Comparison of ENCODE assay signal across 20 cellular contexts in the genomic region with DNA sequence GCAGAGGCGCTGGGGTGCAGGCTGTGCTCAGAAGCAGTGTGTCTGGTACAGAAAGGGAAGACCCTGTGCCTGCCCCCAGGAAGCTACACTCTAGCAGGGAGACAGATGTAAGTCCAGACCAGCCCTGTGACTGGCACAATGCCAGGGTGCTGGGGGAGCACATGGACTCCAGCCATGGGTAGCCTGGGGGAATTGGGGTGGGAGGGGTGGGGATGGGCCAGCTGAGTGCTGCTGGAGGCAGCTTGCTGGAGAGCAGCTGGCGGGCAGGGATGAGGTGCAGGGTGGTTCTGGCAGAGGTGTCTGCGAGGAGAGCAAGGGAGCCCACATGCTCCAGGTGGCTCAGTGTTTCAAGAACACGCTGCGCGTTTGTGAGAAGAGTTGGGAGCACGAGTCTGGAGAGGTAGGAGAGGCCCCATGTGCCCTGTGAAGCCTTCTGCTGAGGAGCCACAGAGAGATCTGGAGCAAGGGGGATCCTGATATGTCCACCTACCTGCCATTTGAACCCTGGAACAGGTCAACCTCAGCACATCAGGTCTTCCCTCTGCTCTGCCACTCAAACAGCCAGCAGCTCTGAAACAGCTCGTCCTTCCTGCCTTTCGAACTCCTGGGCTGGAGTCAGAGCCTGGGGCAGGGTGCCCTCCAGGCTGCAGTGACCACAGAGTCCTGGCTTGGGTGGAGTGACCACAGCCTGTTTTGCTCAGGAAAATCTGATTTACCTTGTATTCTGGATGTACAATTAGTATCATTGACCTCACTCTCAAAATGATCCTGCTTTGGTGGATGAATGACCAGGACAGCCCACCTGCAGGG. TPM values are rescaled to one million over a fixed set of nuclear protein-coding genes. Genes with fewer than 3 reads are reported as not detected.
A peak's percentile ranks its signal among the peaks of the same experiment; 100 is the strongest.
DNase-seq lines count a peak whose midpoint lies in the region; ATAC-seq and TF ChIP-seq lines count a peak whose summit lies in the region.
"Had no signal": no experiment of that assay in that cellular context is flagged by ENCODE, and none has a peak within 500 bp of the region (broad histone marks: within the 10 kb centered on the region; RNA-seq: fewer than 3 reads in every experiment).

No MANE protein-coding gene starts in this region.

- H2AK5ac ChIP-seq in neuronal stem cell (ENCODE audit: low read depth, low read length) = peak overlapping the region; percentile 85

- no peak for TF ChIP-seq CTCF in WERI-Rb-1 (IDR thresholded peaks at IDR 0.05; ENCODE audit: low read depth, low read length)
- no peak for TF ChIP-seq CTCF in tibial nerve (IDR thresholded peaks at IDR 0.05)

- peak; percentile 36 for DNase-seq in activated effector memory CD4-positive, alpha-beta T cell treated with anti-CD3 and anti-CD28 coated beads, Interleukin-2, amount 50 U/mL, for 16 hours
- no peak for DNase-seq in activated effector memory CD4-positive, alpha-beta T cell treated with Interleukin-2 at 50 U/mL for 16 hours
- DNase-seq in WERI-Rb-1 (peak; percentile 6), neuronal stem cell (ENCODE audit: low spot score) (no peak), DMS153 (lab: John Stamatoyannopoulos, UW) (no peak), tibial nerve (ENCODE audit: low spot score in 2 of 2) (no peak)
- DNase-seq: GDM1; H9; NCI-H1092 treated with DMSO at 0.1 percent for 48 hours; NCI-H1694; NCI-H2081 treated with DMSO at 0.1 percent for 48 hours; NCI-H226; NCI-H526 treated with DMSO at 0.1 percent for 48 hours; NK-92 treated with Interleukin-12 subunit alpha and Interleukin-12 subunit beta, amount 100 ng/mL, for 24 hours; T-helper 17 cell had no signal

- no peaks in the 10 kb centered on the region for H3K27me3 ChIP-seq in WERI-Rb-1 (ENCODE audit: insufficient read depth, low read depth, severe bottlenecking)
- H3K27me3 ChIP-seq in neuronal stem cell (ENCODE audit: control insufficient read depth in 3 of 3, insufficient read depth in 3 of 3, low read depth in 1 of 3, low read length in 3 of 3) = no peaks in the 10 kb centered on the region
- no peaks in the 10 kb centered on the region for H3K27me3 ChIP-seq in tibial nerve

- H4K8ac ChIP-seq in neuronal stem cell (ENCODE audit: low read depth, low read length) = peak overlapping the region; percentile 43

- H3K27ac ChIP-seq in WERI-Rb-1 = no peak overlapping the region
- no peak overlapping the region for H3K27ac ChIP-seq in neuronal stem cell (replicated peaks; ENCODE audit: low read length)
- no peak overlapping the region for H3K27ac ChIP-seq in tibial nerve

- H3K4me3 ChIP-seq in WERI-Rb-1 (ENCODE audit: low read depth, low read length) (no peak overlapping the region), neuronal stem cell (ENCODE audit: low read length in 2 of 2) (peak overlapping the region in 1 of 2 donors; percentile 30), tibial nerve (no peak overlapping the region)

- no peak overlapping the region for H2BK5ac ChIP-seq in neuronal stem cell (ENCODE audit: low read length)

- peak overlapping the region; percentile 75 for H2BK15ac ChIP-seq in neuronal stem cell (ENCODE audit: low read length)

- H3K79me1 ChIP-seq in neuronal stem cell (ENCODE audit: low read depth, low read length) = no peaks in the 10 kb centered on the region

- peak overlapping the region; percentile 38 for H3K18ac ChIP-seq in neuronal stem cell (ENCODE audit: low read length)

- H2BK12ac ChIP-seq in neuronal stem cell (ENCODE audit: low read length) = no peak overlapping the region

- no peak overlapping the region for H3K23ac ChIP-seq in neuronal stem cell (ENCODE audit: low read depth, low read length, poor library complexity)

- H2AFZ ChIP-seq in neuronal stem cell (ENCODE audit: low read length) = no peak overlapping the region

- TF ChIP-seq EP300 in tibial nerve (IDR thresholded peaks at IDR 0.05) = no peak

- H3K4me1 ChIP-seq in neuronal stem cell (ENCODE audit: control insufficient read depth in 2 of 2, insufficient read depth in 1 of 2, low read depth in 1 of 2, low read length in 2 of 2) (no peaks in the 10 kb centered on the region), tibial nerve (no peaks in the 10 kb centered on the region)

- TF ChIP-seq POLR2A in tibial nerve (IDR thresholded peaks at IDR 0.05) = no peak

- H4K91ac ChIP-seq in neuronal stem cell (ENCODE audit: low read depth, low read length, poor library complexity) = no peak overlapping the region

- H3K4me2 ChIP-seq in neuronal stem cell (ENCODE audit: insufficient read depth, low read length, poor library complexity, severe bottlenecking) = no peak overlapping the region

- H3K9ac ChIP-seq in neuronal stem cell (ENCODE audit: low read depth, low read length, poor library complexity) = no peak overlapping the region

- H3K9me3 ChIP-seq in WERI-Rb-1 (ENCODE audit: severe bottlenecking) (peaks cover 3% of the 10 kb centered on the region), neuronal stem cell (replicated peaks in 1 of 2; ENCODE audit: control insufficient read depth in 2 of 2, insufficient read depth in 1 of 2, low read depth in 1 of 2, low read length in 2 of 2) (no peaks in the 10 kb centered on the region), tibial nerve (no peaks in the 10 kb centered on the region)

- no CpG with 5 or more reads among the region's 9 CpGs for WGBS in neuronal stem cell (ENCODE audit: extremely low coverage in 2 of 2, insufficient read length in 2 of 2, insufficient replicate concordance in 1 of 2), 2 donors
- WGBS in tibial nerve, 2 donors = 80 to 82% methylated on average over 9 of the region's 9 CpGs

- no peaks in the 10 kb centered on the region for H3K36me3 ChIP-seq in WERI-Rb-1
- no peaks in the 10 kb centered on the region for H3K36me3 ChIP-seq in neuronal stem cell (replicated peaks in 1 of 2; ENCODE audit: control insufficient read depth in 2 of 2, insufficient read depth in 2 of 2, low read length in 2 of 2)
- no peaks in the 10 kb centered on the region for H3K36me3 ChIP-seq in tibial nerve

- no peak overlapping the region for H2BK120ac ChIP-seq in neuronal stem cell (ENCODE audit: low read depth, low read length)

- no peak for ATAC-seq in HG02642 (IDR thresholded peaks at IDR 0.05; ENCODE audit: poor library complexity, unreplicated experiment)
- ATAC-seq: T-helper 17 cell had no signal

- no peak overlapping the region for H3K14ac ChIP-seq in neuronal stem cell (ENCODE audit: low read length)

- H3K4ac ChIP-seq in neuronal stem cell (ENCODE audit: low read length) = no peak overlapping the region

RNA-seq across cellular contexts. Expression of a gene that starts 15.1 kb away (rescaled TPM):
- polyA plus RNA-seq in neuronal stem cell (2013, experiment 1 of 2) = not detected
- polyA plus RNA-seq in neuronal stem cell (2013, experiment 2 of 2) = 0.08 TPM
- total RNA-seq in tibial nerve = 10 to 100 TPM in 3 of 4 donors, 1 to 10 TPM in 1; 5.7 to 16.6 (median 12.2) TPM
- total RNA-seq: H9, OCI-LY7, RPMI7951, T-helper 17 cell had no signal
- polyA plus RNA-seq: CD14-positive monocyte had no signal

RNA-seq across cellular contexts. Expression of a gene that starts 30.3 kb away (rescaled TPM):
- not detected for polyA plus RNA-seq in neuronal stem cell (2013, experiment 1 of 2)
- not detected for polyA plus RNA-seq in neuronal stem cell (2013, experiment 2 of 2)
- total RNA-seq in tibial nerve = 10 to 100 TPM in 1 of 4 donors, 1 to 10 TPM in 3; 2.9 to 22.3 (median 5.6) TPM
- total RNA-seq: Daoy, H9, OCI-LY7, RPMI7951, T-helper 17 cell had no signal
- polyA plus RNA-seq: CD14-positive monocyte had no signal

Comparison
In these comparisons a context has a peak if more than half of its experiments do, and no peak if none do; other contexts are left out.
1. DNase-seq: peak in activated effector memory CD4-positive, alpha-beta T cell treated with anti-CD3 and anti-CD28 coated beads, Interleukin-2, amount 50 U/mL, for 16 hours (single experiment) and WERI-Rb-1 (single experiment); none in activated effector memory CD4-positive, alpha-beta T cell treated with Interleukin-2 at 50 U/mL for 16 hours (single experiment), neuronal stem cell (single experiment), DMS153 (single experiment) and tibial nerve (0 of 2).